In genomic region chr19:14383898-14384669, GRCh38 we compare ENCODE assay signal across 9 cellular contexts. TPM values are rescaled to one million over a fixed set of nuclear protein-coding genes. Genes with fewer than 3 reads are reported as not detected.
A peak's percentile ranks its signal among the peaks of the same experiment; 100 is the strongest.
DNase-seq lines count a peak whose midpoint lies in the region; ATAC-seq and TF ChIP-seq lines count a peak whose summit lies in the region.
"Had no signal": no experiment of that assay in that cellular context is flagged by ENCODE, and none has a peak within 500 bp of the region (broad histone marks: within the 10 kb centered on the region; RNA-seq: fewer than 3 reads in every experiment).

No MANE protein-coding gene starts in this region.

- no peaks in the 10 kb centered on the region for H4K20me1 ChIP-seq in DOHH2 (ENCODE audit: control insufficient read depth, insufficient read depth, low read depth, low read length)

- peaks cover 50% of the 10 kb centered on the region for H3K4me1 ChIP-seq in DOHH2 (ENCODE audit: control insufficient read depth, low read length)
- H3K4me1 ChIP-seq in ovary (ENCODE audit: insufficient read depth): peaks cover 5% of the 10 kb centered on the region

- H3K9me2 ChIP-seq in DOHH2 (replicated peaks; ENCODE audit: control insufficient read depth, low read length): no peaks in the 10 kb centered on the region

- no peak for TF ChIP-seq EP300 in ovary (IDR thresholded peaks at IDR 0.05)

- peak overlapping the region; percentile 93 for H3K4me3 Mint-ChIP-seq in activated B cell treated with CpG ODN at 0.5 μM for 24 hours

- intact Hi-C loops in activated B cell treated with CpG ODN at 0.5 μM for 24 hours (cut with micrococcal nuclease) (loop anchor here (1.0 kb wide), 4 partner anchors 9 to 35 kb away; partner anchors contain the start of gene DDX39A), ovary (cut with DNase I) (no loop called here)

- H3K4me3 ChIP-seq in DOHH2 (ENCODE audit: low read length) (no peak overlapping the region), epithelial cell of esophagus (ENCODE audit: low read length) (no peak overlapping the region), ovary (peak overlapping the region; percentile 52)

- H3K9me3 ChIP-seq in DOHH2 (ENCODE audit: control insufficient read depth, insufficient read depth, low read length) (no peaks in the 10 kb centered on the region), ovary (no peaks in the 10 kb centered on the region)

- H3F3A ChIP-seq in DOHH2 (ENCODE audit: control insufficient read depth, insufficient read depth): peaks cover 6% of the 10 kb centered on the region; the same call in 1 of the 2 replicates

- H3K4me1 Mint-ChIP-seq in activated B cell treated with CpG ODN at 0.5 μM for 24 hours: peaks cover 53% of the 10 kb centered on the region

- no peaks in the 10 kb centered on the region for H3K27me3 Mint-ChIP-seq in activated B cell treated with CpG ODN at 0.5 μM for 24 hours

- peak overlapping the region; percentile 93 for H3K27ac Mint-ChIP-seq in activated B cell treated with CpG ODN at 0.5 μM for 24 hours

- no peaks in the 10 kb centered on the region for H3K79me2 ChIP-seq in DOHH2 (ENCODE audit: control insufficient read depth, low read length)

- H3K27ac ChIP-seq in DOHH2 (ENCODE audit: low read depth, low read length) (no peak overlapping the region), ovary (peak overlapping the region in 1 of 2 donors; percentile 27)
- H3K27ac ChIP-seq: KMS-11 had no signal

- peak; percentile 35 for ATAC-seq in HG03460 (IDR thresholded peaks at IDR 0.05; ENCODE audit: unreplicated experiment)
- ATAC-seq in activated B cell treated with CpG ODN at 0.5 μM for 24 hours (ENCODE audit: low read depth): peak; percentile 25
- ATAC-seq in GM18861 (IDR thresholded peaks at IDR 0.05; ENCODE audit: unreplicated experiment): no peak

- TF ChIP-seq CTCF in DOHH2 (IDR thresholded peaks at IDR 0.05; ENCODE audit: low read depth, low read length, poor library complexity, severe bottlenecking) (no peak), activated B cell treated with CpG ODN at 0.5 μM for 24 hours (IDR thresholded peaks at IDR 0.05) (no peak), epithelial cell of esophagus (IDR thresholded peaks at IDR 0.05; ENCODE audit: insufficient read depth, low read depth, low read length, missing control alignments) (no peak), ovary (IDR thresholded peaks at IDR 0.05) (no peak)

- H3K36me3 ChIP-seq in DOHH2 (ENCODE audit: control insufficient read depth, low read length) (no peaks in the 10 kb centered on the region), ovary (no peaks in the 10 kb centered on the region)

- DNase-seq in activated B cell treated with CpG ODN at 0.5 μM for 24 hours (peak; percentile 55), epithelial cell of esophagus (ENCODE audit: low read depth) (peak; percentile 47), ovary (peak in 1 of 5 donors; percentile 49), LoVo (ENCODE audit: low spot score) (no peak), NCI-H2196 treated with DMSO at 0.1 percent for 48 hours (lab: John Stamatoyannopoulos, UW; ENCODE audit: unreplicated experiment) (no peak)

- H3K27me3 ChIP-seq in DOHH2 (ENCODE audit: control insufficient read depth, low read length): peaks cover 58% of the 10 kb centered on the region
- no peaks in the 10 kb centered on the region for H3K27me3 ChIP-seq in ovary

- POLR2A ChIA-PET in activated B cell treated with CpG ODN at 0.5 μM for 24 hours (lab: Charles Lee): interaction anchor here (0.6 to 9.7 kb wide), 9 partner anchors 9 to 1906 kb away, joined by 3 to 342 read pairs (median 8); partner anchors contain the start of gene IL27RA

- H3K9me3 Mint-ChIP-seq in activated B cell treated with CpG ODN at 0.5 μM for 24 hours: no peaks in the 10 kb centered on the region

- TF ChIP-seq POLR2A in ovary (IDR thresholded peaks at IDR 0.05): no peak

- CTCF ChIA-PET in activated B cell treated with CpG ODN at 0.5 μM for 24 hours (lab: Charles Lee): interaction anchor here (0.6 to 1.8 kb wide), 7 partner anchors 20 to 88 kb away, joined by 3 to 7 read pairs (median 4); no protein-coding TSS in a partner anchor

- 0 out of 2 replicates have a peak overlapping the region, but pooled peaks have one; percentile 11 for H3K4me2 ChIP-seq in DOHH2 (ENCODE audit: low read length)
- H3K4me2 ChIP-seq: KMS-11 had no signal

- WGBS in ovary, 3 donors: 37 to 44% (median 39%) methylated on average over 12 to 13 of the region's 13 CpGs

- H3K36me3 Mint-ChIP-seq in activated B cell treated with CpG ODN at 0.5 μM for 24 hours (ENCODE audit: low read depth): peaks cover 29% of the 10 kb centered on the region

RNA-seq across cellular contexts. Expression of gene ADGRE5, which starts 2.8 kb away (rescaled TPM):
- 129 and 135 TPM in 2 replicates for total RNA-seq in activated B cell treated with CpG ODN at 0.5 μM for 24 hours
- total RNA-seq in ovary: 10 to 100 TPM in 5 of 7 donors, 1 to 10 TPM in 2; 5.0 to 41.6 (median 25.6) TPM
- 10 to 100 TPM in 1 of 2 donors, 1 to 10 TPM in 1; 8.3 to 26.3 TPM for polyA plus RNA-seq in ovary

RNA-seq across cellular contexts. Expression of gene DDX39A, which starts 35.1 kb away (rescaled TPM):
- 210 and 211 TPM in 2 replicates for total RNA-seq in activated B cell treated with CpG ODN at 0.5 μM for 24 hours
- 10 to 100 TPM; 23.8 to 48.4 (median 31.8) TPM for total RNA-seq in ovary
- 10 to 100 TPM in 1 of 2 donors, 1 to 10 TPM in 1; 7.9 to 42.5 TPM for polyA plus RNA-seq in ovary

RNA-seq across cellular contexts. Expression of gene PKN1, which starts 49.0 kb away (rescaled TPM):
- total RNA-seq in activated B cell treated with CpG ODN at 0.5 μM for 24 hours (139 and 159 TPM in 2 replicates), ovary (100 to 1,000 TPM in 1 of 7 donors, 10 to 100 TPM in 6; 42.3 to 128 (median 76.6) TPM)
- 10 to 100 TPM; 16.6 to 53.9 TPM for polyA plus RNA-seq in ovary

Comparison
In these comparisons a context has a peak if more than half of its experiments do, and no peak if none do; other contexts are left out.
1. DNase-seq: peak in activated B cell treated with CpG ODN at 0.5 μM for 24 hours (single experiment) and epithelial cell of esophagus (single experiment); none in LoVo (single experiment) and NCI-H2196 treated with DMSO at 0.1 percent for 48 hours (single experiment).